9 cellular contexts compared by ENCODE assay signal in genomic region chr11:122215244-122215992, GRCh38.
DNase-seq lines count a peak whose midpoint lies in the region; ATAC-seq, FAIRE-seq and TF ChIP-seq lines count a peak whose summit lies in the region.
"Had no signal": no experiment of that assay in that cellular context is flagged by ENCODE, and none has a peak within 500 bp of the region (broad histone marks: within the 10 kb centered on the region; RNA-seq: fewer than 3 reads in every experiment).

No MANE protein-coding gene starts in this region.

- H3K4me1 ChIP-seq in adrenal gland (replicated peaks in 1 of 2), result peaks cover 0 to 9% of the 10 kb centered on the region in 2 donors

- peak; percentile 90 for TF ChIP-seq CTCF in GM10266 (IDR thresholded peaks at IDR 0.05; ENCODE audit: control insufficient read depth, insufficient read depth, low read depth, missing control alignments)
- peak; percentile 86 to 95 (median 92) for TF ChIP-seq CTCF in adrenal gland (IDR thresholded peaks at IDR 0.05)
- peak; percentile 90 for TF ChIP-seq CTCF in progenitor cell of endocrine pancreas (IDR thresholded peaks at IDR 0.05; ENCODE audit: unreplicated experiment)

- intact Hi-C loops in adrenal gland (cut with DNase I), result loop anchor here (5.0 to 10.0 kb wide), 2 partner anchors 289 to 292 kb away; no protein-coding TSS in a partner anchor
- intact Hi-C loops in left ventricle myocardium superior (cut with micrococcal nuclease), result loop anchor here (5.0 kb wide), 1 partner anchor 287 kb away; no protein-coding TSS in a partner anchor

- H3K27ac ChIP-seq in adrenal gland, result peak overlapping the region in 2 of 5 donors; percentile 19 to 50

- no peak for TF ChIP-seq POLR2A in adrenal gland (IDR thresholded peaks at IDR 0.05)

- H3K27ac Mint-ChIP-seq in progenitor cell of endocrine pancreas, result no peak overlapping the region
- H3K27ac Mint-ChIP-seq: naive thymus-derived CD8-positive, alpha-beta T cell had no signal

- 24 to 43% (median 27%) methylated on average over 7 to 11 of the region's 11 CpGs for WGBS in adrenal gland, 4 donors

- H3K4me3 ChIP-seq in adrenal gland, result no peak overlapping the region

- FAIRE-seq in A204.1 (lab: Jason Lieb, UNC), result peak; percentile 73

- no peaks in the 10 kb centered on the region for H3K9me3 Mint-ChIP-seq in progenitor cell of endocrine pancreas (ENCODE audit: low read depth)

- no peaks in the 10 kb centered on the region for H3K36me3 ChIP-seq in adrenal gland (replicated peaks in 1 of 2)

- ATAC-seq in HG02884 (IDR thresholded peaks at IDR 0.05; ENCODE audit: unreplicated experiment), result peak; percentile 72
- ATAC-seq in left ventricle myocardium superior, result peak; percentile 98
- ATAC-seq: naive thymus-derived CD8-positive, alpha-beta T cell had no signal

- H3K36me3 Mint-ChIP-seq in progenitor cell of endocrine pancreas (ENCODE audit: insufficient read depth), result no peaks in the 10 kb centered on the region
- H3K36me3 Mint-ChIP-seq: naive thymus-derived CD8-positive, alpha-beta T cell had no signal

- peak; percentile 58 for DNase-seq in GM10266 (ENCODE audit: extremely low spot score)
- peak; percentile 77 for DNase-seq in NCI-H226
- peak; percentile 65 to 91 (median 82) for DNase-seq in adrenal gland
- DNase-seq in left ventricle myocardium superior, result peak; percentile 89
- DNase-seq in progenitor cell of endocrine pancreas (ENCODE audit: low spot score, unreplicated experiment), result peak; percentile 65
- no peak for DNase-seq in cortex of kidney (lab: John Stamatoyannopoulos, UW)

- H3K27me3 ChIP-seq in adrenal gland, result no peaks in the 10 kb centered on the region

- H3K4me1 Mint-ChIP-seq in progenitor cell of endocrine pancreas (ENCODE audit: low read depth), result no peaks in the 10 kb centered on the region
- H3K4me1 Mint-ChIP-seq: naive thymus-derived CD8-positive, alpha-beta T cell had no signal

- H3K27me3 Mint-ChIP-seq in progenitor cell of endocrine pancreas, result peaks cover 3% of the 10 kb centered on the region

- no peaks in the 10 kb centered on the region for H3K9me3 ChIP-seq in adrenal gland (replicated peaks in 1 of 3)

- no peak overlapping the region for H3K4me3 Mint-ChIP-seq in progenitor cell of endocrine pancreas (ENCODE audit: low read depth)
- H3K4me3 Mint-ChIP-seq: naive thymus-derived CD8-positive, alpha-beta T cell had no signal
